8 cellular contexts compared by ENCODE assay signal in genomic region chr9:109411818-109412352, GRCh38.
DNase-seq lines count a peak whose midpoint lies in the region; ATAC-seq and TF ChIP-seq lines count a peak whose summit lies in the region.

No MANE protein-coding gene starts in this region.

- no peak overlapping the region for H3K9ac ChIP-seq in SK-N-MC (ENCODE audit: insufficient read length)

- peak; percentile 95 for TF ChIP-seq CTCF in GM06990 (IDR thresholded peaks at IDR 0.05; ENCODE audit: insufficient read depth, low read length, poor library complexity, severe bottlenecking)
- peak; percentile 92 for TF ChIP-seq CTCF in fibroblast of pulmonary artery (IDR thresholded peaks at IDR 0.05; ENCODE audit: low read length, missing control alignments)

- H3K36me3 Mint-ChIP-seq in stimulated activated effector memory CD8-positive, alpha-beta T cell treated with anti-CD3 and anti-CD28 coated beads, Interleukin-12 subunit alpha, Interleukin-12 subunit beta, amount 100 ng/mL, for 72 hours = no peaks in the 10 kb centered on the region
- no peaks in the 10 kb centered on the region for H3K36me3 Mint-ChIP-seq in immature natural killer cell

- H3K4me3 ChIP-seq in GM06990 (replicated peaks; ENCODE audit: low read depth, low read length) (no peak overlapping the region), SK-N-MC (no peak overlapping the region), fibroblast of pulmonary artery (replicated peaks; ENCODE audit: low read depth, low read length) (no peak overlapping the region)

- H3K27ac Mint-ChIP-seq in stimulated activated effector memory CD8-positive, alpha-beta T cell treated with anti-CD3 and anti-CD28 coated beads, Interleukin-12 subunit alpha, Interleukin-12 subunit beta, amount 100 ng/mL, for 72 hours = peak overlapping the region; percentile 12
- H3K27ac Mint-ChIP-seq in immature natural killer cell = no peak overlapping the region

- no peaks in the 10 kb centered on the region for H3K9me3 ChIP-seq in SK-N-MC (ENCODE audit: low read depth, low read length)

- DNase-seq in GM06990 (ENCODE audit: extremely low read depth, insufficient read length) (peak; percentile 43), SK-N-MC (ENCODE audit: low read depth, low spot score) (peak; percentile 8), fibroblast of pulmonary artery (ENCODE audit: low read depth) (peak; percentile 69), immature natural killer cell (no peak)
- peak in 1 of 2 donors; percentile 55 for DNase-seq in stimulated activated effector memory CD8-positive, alpha-beta T cell treated with anti-CD3 and anti-CD28 coated beads, Interleukin-12 subunit alpha, Interleukin-12 subunit beta, amount 100 ng/mL, for 72 hours (ENCODE audit: low spot score in 2 of 2)
- no peak for DNase-seq in activated effector memory CD4-positive, alpha-beta T cell treated with Interleukin-2 at 50 U/mL for 16 hours

- peak; percentile 53 for ATAC-seq in GM19395 (IDR thresholded peaks at IDR 0.05; ENCODE audit: unreplicated experiment)
- peak; percentile 43 for ATAC-seq in HG03439 (IDR thresholded peaks at IDR 0.05; ENCODE audit: unreplicated experiment)
- peak; percentile 27 for ATAC-seq in stimulated activated effector memory CD8-positive, alpha-beta T cell treated with anti-CD3 and anti-CD28 coated beads, Interleukin-12 subunit alpha, Interleukin-12 subunit beta, amount 100 ng/mL, for 72 hours

- no peaks in the 10 kb centered on the region for H3K27me3 ChIP-seq in GM06990 (replicated peaks; ENCODE audit: control insufficient read depth, insufficient read depth, low read length)

- H3K9me3 Mint-ChIP-seq in stimulated activated effector memory CD8-positive, alpha-beta T cell treated with anti-CD3 and anti-CD28 coated beads, Interleukin-12 subunit alpha, Interleukin-12 subunit beta, amount 100 ng/mL, for 72 hours = peaks cover 4% of the 10 kb centered on the region
- peaks cover 0 to 2% (median 0%) of the 10 kb centered on the region in 6 donors for H3K9me3 Mint-ChIP-seq in immature natural killer cell

- no peaks in the 10 kb centered on the region for H3K36me3 ChIP-seq in GM06990 (ENCODE audit: control insufficient read depth, insufficient read depth, low read length)
- no peaks in the 10 kb centered on the region for H3K36me3 ChIP-seq in SK-N-MC (ENCODE audit: insufficient read depth, low read length)

- peak overlapping the region; percentile 17 for H3K4me3 Mint-ChIP-seq in stimulated activated effector memory CD8-positive, alpha-beta T cell treated with anti-CD3 and anti-CD28 coated beads, Interleukin-12 subunit alpha, Interleukin-12 subunit beta, amount 100 ng/mL, for 72 hours
- no peak overlapping the region for H3K4me3 Mint-ChIP-seq in immature natural killer cell

- H3K27ac ChIP-seq in SK-N-MC = no peak overlapping the region

- H3K27me3 Mint-ChIP-seq in immature natural killer cell (ENCODE audit: low read depth in 3 of 3) = peaks cover 0 to 9% (median 1%) of the 10 kb centered on the region in 3 donors

- peaks cover 22% of the 10 kb centered on the region for H3K4me1 Mint-ChIP-seq in stimulated activated effector memory CD8-positive, alpha-beta T cell treated with anti-CD3 and anti-CD28 coated beads, Interleukin-12 subunit alpha, Interleukin-12 subunit beta, amount 100 ng/mL, for 72 hours
- H3K4me1 Mint-ChIP-seq in immature natural killer cell = no peaks in the 10 kb centered on the region

Comparison
In these comparisons a context has a peak if more than half of its experiments do, and no peak if none do; other contexts are left out.
1. DNase-seq: peak in GM06990 (single experiment), SK-N-MC (single experiment) and fibroblast of pulmonary artery (single experiment); none in immature natural killer cell (0 of 3) and activated effector memory CD4-positive, alpha-beta T cell treated with Interleukin-2 at 50 U/mL for 16 hours (single experiment).
2. Peak in every context shown above with its lines, with median percentiles within 50 percentile points of each other: ATAC-seq.